In genomic region chr7:149195180-149196150, GRCh38 we compare ENCODE assay signal across 8 cellular contexts. TPM values are rescaled to one million over a fixed set of nuclear protein-coding genes. Genes with fewer than 3 reads are reported as not detected.
DNase-seq lines count a peak whose midpoint lies in the region; ATAC-seq and TF ChIP-seq lines count a peak whose summit lies in the region.

Gene ZNF282, plus strand, starts transcription at chr7:149195546. Its CDS starts 44 bp downstream, at chr7:149195590.

- H3K9me3 Mint-ChIP-seq in naive thymus-derived CD4-positive, alpha-beta T cell: no peaks in the 10 kb centered on the region

- peaks cover 9% of the 10 kb centered on the region for H3K4me1 ChIP-seq in Panc1 (ENCODE audit: control insufficient read depth, insufficient read depth, low read length)
- peaks cover 6 to 8% of the 10 kb centered on the region in 2 donors for H3K4me1 ChIP-seq in naive thymus-derived CD4-positive, alpha-beta T cell (ENCODE audit: control insufficient read depth in 2 of 2, insufficient read depth in 2 of 2, low read length in 2 of 2)

- peak within 1 kb of the TSS; percentile 79 to 97 (median 86) for H3K27ac Mint-ChIP-seq in naive thymus-derived CD4-positive, alpha-beta T cell

- POLR2A ChIA-PET in Panc1 (lab: Charles Lee): interaction anchor here (0.5 kb wide), 2 partner anchors 43 to 519 kb away, joined by 3 to 4 read pairs; a partner anchor contains a TSS
- POLR2A ChIA-PET in naive thymus-derived CD4-positive, alpha-beta T cell (lab: Charles Lee): interaction anchor here (0.5 to 1.7 kb wide), 5 partner anchors 48 to 567 kb away, joined by 3 to 12 read pairs (median 4); partner anchors contain the start of genes ZNF398 and ZNF783

- peaks cover 0 to 3% (median 0%) of the 10 kb centered on the region in 5 donors for H3K27me3 Mint-ChIP-seq in naive thymus-derived CD4-positive, alpha-beta T cell

- CTCF ChIA-PET in Panc1 (lab: Charles Lee): interaction anchor here (0.5 to 1.0 kb wide), 3 partner anchors 18 to 66 kb away, joined by 4 to 11 read pairs (median 6); no protein-coding TSS in a partner anchor
- CTCF ChIA-PET in naive thymus-derived CD4-positive, alpha-beta T cell (lab: Charles Lee): interaction anchor here (1.2 kb wide), 1 partner anchor 17 kb away, joined by 3 read pairs; no protein-coding TSS in a partner anchor

- peak within 1 kb of the TSS; percentile 93 for H3K27ac ChIP-seq in Panc1 (ENCODE audit: low read length)
- H3K27ac ChIP-seq in naive thymus-derived CD4-positive, alpha-beta T cell (ENCODE audit: low read depth, low read length): peak within 1 kb of the TSS; percentile 77

- peak within 1 kb of the TSS; percentile 93 to 98 for H3K4me3 ChIP-seq in Panc1 (ENCODE audit: low read depth in 2 of 2, low read length in 2 of 2)
- H3K4me3 ChIP-seq in naive thymus-derived CD4-positive, alpha-beta T cell (ENCODE audit: low read length): peak within 1 kb of the TSS; percentile 82

- no TSS peak for BruUV-seq in Panc1 (replicated peaks; lab: Mats Ljungman, UMichigan)

- H3K4me3 Mint-ChIP-seq in naive thymus-derived CD4-positive, alpha-beta T cell: peak within 1 kb of the TSS; percentile 83 to 94 (median 90)

- ATAC-seq in GM21576 (IDR thresholded peaks at IDR 0.05; ENCODE audit: unreplicated experiment) (peak; percentile 89), Panc1 (peak; percentile 96)
- peak; percentile 91 for ATAC-seq in naive thymus-derived CD4-positive, alpha-beta T cell

- DNase-seq in DMS79 (lab: John Stamatoyannopoulos, UW) (peak; percentile 72), Panc1 (ENCODE audit: low read depth, low spot score) (peak; percentile 67), activated T-helper 1 cell treated with Interleukin-2 at 50 U/mL for 16 hours (ENCODE audit: low read depth) (peak; percentile 54), fibroblast of gingiva (ENCODE audit: low read depth) (peak; percentile 87)
- DNase-seq in naive thymus-derived CD4-positive, alpha-beta T cell: peak; percentile 43 to 84 (median 56)
- peak; percentile 16 to 66 (median 42) for DNase-seq in stimulated activated naive CD4-positive, alpha-beta T cell (lab: John Stamatoyannopoulos, UW)

- TF ChIP-seq CTCF in Panc1 (IDR thresholded peaks at IDR 0.05): peak; percentile 90

- peaks cover 20 to 52% (median 47%) of the 10 kb centered on the region in 7 donors for H3K4me1 Mint-ChIP-seq in naive thymus-derived CD4-positive, alpha-beta T cell

- H3K9me3 ChIP-seq in Panc1 (ENCODE audit: control insufficient read depth, insufficient read depth, low read depth, low read length): no peaks in the 10 kb centered on the region
- no peaks in the 10 kb centered on the region for H3K9me3 ChIP-seq in naive thymus-derived CD4-positive, alpha-beta T cell (ENCODE audit: control insufficient read depth in 2 of 3, low read length in 3 of 3)

- TF ChIP-seq EP300 in Ishikawa (IDR thresholded peaks at IDR 0.05; ENCODE audit: borderline replicate concordance): no peak

- no peaks in the 10 kb centered on the region for H3K27me3 ChIP-seq in Panc1 (ENCODE audit: control insufficient read depth, insufficient read depth, low read length)
- no peaks in the 10 kb centered on the region for H3K27me3 ChIP-seq in naive thymus-derived CD4-positive, alpha-beta T cell (ENCODE audit: control insufficient read depth in 2 of 2, insufficient read depth in 2 of 2, low read length in 2 of 2)

- H3K36me3 Mint-ChIP-seq in naive thymus-derived CD4-positive, alpha-beta T cell: peaks cover 9 to 20% (median 18%) of the 10 kb centered on the region in 5 donors

- intact Hi-C loops in Panc1 (cut with micrococcal nuclease; ENCODE audit: unreplicated experiment): no loop called here
- intact Hi-C loops in naive thymus-derived CD4-positive, alpha-beta T cell (cut with micrococcal nuclease): loop anchor here (1.0 to 10.0 kb wide), 14 partner anchors 14 to 427 kb away; partner anchors contain the start of genes ZNF212 (in 2 of the 2), ZNF398 (in 2 of the 2), ZNF746 (in 2 of the 2) and PDIA4 (in 1 of the 2)

- peaks cover 7% of the 10 kb centered on the region for H3K36me3 ChIP-seq in Panc1 (ENCODE audit: control insufficient read depth, insufficient read depth, low read length)
- H3K36me3 ChIP-seq in naive thymus-derived CD4-positive, alpha-beta T cell (ENCODE audit: control insufficient read depth in 2 of 3, insufficient read depth in 3 of 3, low read length in 3 of 3): peaks cover 0 to 28% (median 0%) of the 10 kb centered on the region in 3 experiments

- in situ Hi-C loops in Panc1 (cut with HindIII; ENCODE audit: low pct_unique_long_range_greater_than_20kb, low sequenced_read_pairs): no loop called here

- TF ChIP-seq RAD21 in Ishikawa (IDR thresholded peaks at IDR 0.05; ENCODE audit: low read depth): peak; percentile 38

TF ChIP-seq in Ishikawa, 13 proteins besides CTCF, POLR2A, EP300 and RAD21:
- TF ChIP-seq CEBPB (IDR thresholded peaks at IDR 0.05): no peak
- TF ChIP-seq NFIC (IDR thresholded peaks at IDR 0.05): 0 out of 2 replicates have a peak, but pooled peaks have one; percentile 7
- no peak for TF ChIP-seq FOXM1 (IDR thresholded peaks at IDR 0.05; ENCODE audit: borderline replicate concordance, low read depth)
- TF ChIP-seq USF1 (IDR thresholded peaks at IDR 0.05): no peak; the same call in 1 of the 2 replicates
- TF ChIP-seq CREB1 (IDR thresholded peaks at IDR 0.05; ENCODE audit: low read depth): no peak
- peak; percentile 43; the same call in 1 of the 2 replicates for TF ChIP-seq TCF12 (IDR thresholded peaks at IDR 0.05; ENCODE audit: low read depth)
- peak; percentile 43 for TF ChIP-seq MAX (IDR thresholded peaks at IDR 0.05)
- no peak for TF ChIP-seq EGR1 (IDR thresholded peaks at IDR 0.05)
- no peak; the same call in 1 of the 2 replicates for TF ChIP-seq REST (IDR thresholded peaks at IDR 0.05; ENCODE audit: low read depth)
- peak; percentile 86 for TF ChIP-seq YY1 (IDR thresholded peaks at IDR 0.05; ENCODE audit: low read depth)
- peak; percentile 97 for TF ChIP-seq ZBTB7A (IDR thresholded peaks at IDR 0.05; ENCODE audit: low read depth)
- TF ChIP-seq TEAD4 (IDR thresholded peaks at IDR 0.05): no peak
- TF ChIP-seq TAF1 (IDR thresholded peaks at IDR 0.05; ENCODE audit: low read depth): peak; percentile 85

RNA-seq across cellular contexts. Expression of gene ZNF282, which starts in this region (rescaled TPM):
- total RNA-seq in Panc1 (2021; ENCODE audit: unreplicated experiment): 31.6 TPM
- polyA plus RNA-seq in Panc1 (2012; ENCODE audit: insufficient read length): 27.7 TPM
- 10 to 100 TPM; 12.1 to 36.7 (median 15.1) TPM for total RNA-seq in naive thymus-derived CD4-positive, alpha-beta T cell
- 1 to 10 TPM in 1 of 2 donors, under 1 TPM in 1; 0.83 to 1.1 TPM for polyA plus RNA-seq in naive thymus-derived CD4-positive, alpha-beta T cell

Comparison
In these comparisons a context has a peak if more than half of its experiments do, and no peak if none do; other contexts are left out.
1. Peak in every context shown above with its lines: DNase-seq, ATAC-seq, H3K4me3 ChIP-seq and H3K27ac ChIP-seq.